Comparison of ENCODE assay signal across 9 cellular contexts in genomic region chr18:48842259-48843061, GRCh38.
DNase-seq lines count a peak whose midpoint lies in the region; ATAC-seq lines count a peak whose summit lies in the region.
"Had no signal": no experiment of that assay in that cellular context is flagged by ENCODE, and none has a peak within 500 bp of the region (broad histone marks: within the 10 kb centered on the region; RNA-seq: fewer than 3 reads in every experiment).

No MANE protein-coding gene starts in this region.

- WGBS in aorta, 2 donors = 87 to 90% methylated on average over 19 of the region's 19 CpGs

- peak; percentile 35 for DNase-seq in stimulated activated CD4-positive, alpha-beta T cell treated with anti-CD3 and anti-CD28 coated beads, Interleukin-4, amount 100 ng/mL, for 24 hours
- DNase-seq in stimulated activated CD4-positive, alpha-beta T cell treated with anti-CD3 and anti-CD28 coated beads, Interleukin-12 subunit alpha, Interleukin-12 subunit beta, amount 100 ng/mL, for 4 hours = no peak
- DNase-seq in central memory CD4-positive, alpha-beta T cell = peak; percentile 77
- DNase-seq in aorta (peak; percentile 44 to 75), nucleus accumbens (lab: John Stamatoyannopoulos, UW) (no peak), NCI-H2171 (lab: John Stamatoyannopoulos, UW) (no peak)
- DNase-seq: NCI-H345 had no signal

- peak overlapping the region; percentile 38 to 63 for H3K27ac ChIP-seq in mucosa of rectum (ENCODE audit: low read depth in 2 of 2, low read length in 2 of 2)
- H3K27ac ChIP-seq in aorta (ENCODE audit: low read depth in 1 of 2, low read length in 2 of 2) = no peak overlapping the region

- H3K9ac ChIP-seq in mucosa of rectum (ENCODE audit: low read depth in 1 of 2, low read length in 2 of 2) = no peak overlapping the region

- H3K27me3 ChIP-seq in mucosa of rectum (ENCODE audit: control insufficient read depth in 2 of 2, insufficient read depth in 2 of 2, low read length in 2 of 2) (no peaks in the 10 kb centered on the region), aorta (ENCODE audit: control insufficient read depth in 1 of 2, insufficient read depth in 2 of 2, low read length in 1 of 2) (no peaks in the 10 kb centered on the region)

- H3K4me1 ChIP-seq in mucosa of rectum (ENCODE audit: control insufficient read depth in 2 of 2, insufficient read depth in 2 of 2, low read length in 2 of 2) (peaks cover 0 to 2% of the 10 kb centered on the region in 2 donors), aorta (ENCODE audit: control insufficient read depth in 1 of 2, insufficient read depth in 2 of 2, low read length in 2 of 2) (no peaks in the 10 kb centered on the region)

- H3K4me3 ChIP-seq in mucosa of rectum (ENCODE audit: low read length in 2 of 2) (no peak overlapping the region), aorta (ENCODE audit: low read length in 2 of 2) (no peak overlapping the region)

- peak; percentile 28 for ATAC-seq in aorta (ENCODE audit: low FRiP score)
- ATAC-seq in GM21367 (IDR thresholded peaks at IDR 0.05; ENCODE audit: unreplicated experiment) = no peak

- H3K9me3 ChIP-seq in mucosa of rectum (ENCODE audit: control insufficient read depth in 2 of 2, low read length in 2 of 2) (no peaks in the 10 kb centered on the region), aorta (ENCODE audit: control insufficient read depth, low read length) (no peaks in the 10 kb centered on the region)

- intact Hi-C loops in aorta (cut with DNase I) = no loop called here

- no peaks in the 10 kb centered on the region for H3K36me3 ChIP-seq in mucosa of rectum (ENCODE audit: control insufficient read depth in 2 of 2, insufficient read depth in 2 of 2, low read length in 2 of 2)
- no peaks in the 10 kb centered on the region for H3K36me3 ChIP-seq in aorta (ENCODE audit: control insufficient read depth in 1 of 2, insufficient read depth in 2 of 2, low read length in 1 of 2)

Comparison
In these comparisons a context has a peak if more than half of its experiments do, and no peak if none do; other contexts are left out.
1. DNase-seq: peak in stimulated activated CD4-positive, alpha-beta T cell treated with anti-CD3 and anti-CD28 coated beads, Interleukin-4, amount 100 ng/mL, for 24 hours (single experiment), central memory CD4-positive, alpha-beta T cell (single experiment) and aorta (2 of 2); none in stimulated activated CD4-positive, alpha-beta T cell treated with anti-CD3 and anti-CD28 coated beads, Interleukin-12 subunit alpha, Interleukin-12 subunit beta, amount 100 ng/mL, for 4 hours (single experiment), nucleus accumbens (0 of 56) and NCI-H2171 (single experiment).
2. H3K27ac ChIP-seq: peak in mucosa of rectum (2 of 2); none in aorta (0 of 2).